20 cellular contexts compared by ENCODE assay signal in the genomic region with DNA sequence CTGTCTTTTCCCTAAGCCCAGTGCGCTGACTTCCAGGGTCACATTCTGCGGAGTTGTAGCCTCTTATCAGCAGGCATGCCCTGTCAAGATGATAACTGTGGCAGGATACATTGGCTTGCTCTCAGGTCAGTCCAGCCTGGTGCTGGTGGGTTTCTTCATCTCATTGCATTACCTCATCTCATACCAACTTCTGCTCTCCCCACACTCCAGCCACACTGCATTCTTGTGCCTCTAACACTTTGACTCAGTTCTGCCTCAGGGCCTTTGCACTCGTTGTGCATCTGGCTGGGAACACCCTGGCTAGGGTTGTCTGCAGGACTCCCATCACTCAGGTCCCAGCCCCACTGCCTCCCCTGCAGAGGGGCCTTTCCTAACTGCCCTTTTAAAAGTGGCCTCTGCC.
DNase-seq lines count a peak whose midpoint lies in the region; ATAC-seq and TF ChIP-seq lines count a peak whose summit lies in the region.
"Had no signal": no experiment of that assay in that cellular context is flagged by ENCODE, and none has a peak within 500 bp of the region (broad histone marks: within the 10 kb centered on the region; RNA-seq: fewer than 3 reads in every experiment).

No MANE protein-coding gene starts in this region.

- H3K4me3 ChIP-seq in ovary = no peak overlapping the region
- H3K4me3 ChIP-seq: colonic mucosa, GM12878, left lung had no signal

- TF ChIP-seq EP300 in ovary (IDR thresholded peaks at IDR 0.05) = no peak

- H3K36me3 ChIP-seq in ovary = no peaks in the 10 kb centered on the region
- H3K36me3 ChIP-seq: colonic mucosa, left lung had no signal

- H3K4me1 Mint-ChIP-seq in activated T-helper 17 cell treated with anti-CD3 and anti-CD28 coated beads, Interleukin-2, amount 50 U/mL, for 72 hours = peaks cover 57% of the 10 kb centered on the region

- H3K4me1 ChIP-seq in foreskin keratinocyte (peaks cover 13% of the 10 kb centered on the region), ovary (ENCODE audit: insufficient read depth) (no peaks in the 10 kb centered on the region)
- H3K4me1 ChIP-seq: colonic mucosa had no signal

- H3K27me3 ChIP-seq in foreskin keratinocyte (no peaks in the 10 kb centered on the region), ovary (no peaks in the 10 kb centered on the region)
- H3K27me3 ChIP-seq: colonic mucosa, left lung had no signal

- H3K27ac Mint-ChIP-seq in activated T-helper 17 cell treated with anti-CD3 and anti-CD28 coated beads, Interleukin-2, amount 50 U/mL, for 72 hours = no peak overlapping the region

- H3K9me3 ChIP-seq in ovary = no peaks in the 10 kb centered on the region
- H3K9me3 ChIP-seq: colonic mucosa, left lung had no signal

- H3K27me3 Mint-ChIP-seq in activated T-helper 17 cell treated with anti-CD3 and anti-CD28 coated beads, Interleukin-2, amount 50 U/mL, for 72 hours = no peaks in the 10 kb centered on the region

- WGBS in ovary, 3 donors = 78 to 88% (median 83%) methylated on average over 3 of the region's 3 CpGs

- TF ChIP-seq POLR2A in ovary (IDR thresholded peaks at IDR 0.05) = no peak

- TF ChIP-seq CTCF in foreskin keratinocyte (conservative IDR thresholded peaks at IDR 0.05) = no peak
- no peak for TF ChIP-seq CTCF in ovary (IDR thresholded peaks at IDR 0.05)

- peak; percentile 59 for DNase-seq in Daoy (ENCODE audit: low read depth)
- peak; percentile 89 for DNase-seq in ELF-1 (ENCODE audit: low read depth, low spot score)
- DNase-seq in foreskin keratinocyte = peak; percentile 67 to 87
- DNase-seq in GOT3 (lab: John Stamatoyannopoulos, UW) = no peak
- no peak for DNase-seq in ovary
- DNase-seq: activated CD4-positive, alpha-beta T cell treated with anti-CD3 and anti-CD28 coated beads for 4 hours; activated T-cell treated with anti-CD3 and anti-CD28 coated beads, Interleukin-2, amount 50 U/mL, for 1 hour; AML-193; anterior cingulate cortex; colonic mucosa; COR-L47; foreskin melanocyte; GDM1; KG1; left lung; NCI-H1048; stimulated activated CD4-positive, alpha-beta T cell treated with anti-CD3 and anti-CD28 coated beads, Interleukin-2, amount 100 ng/mL, for 24 hours had no signal

- H3K27ac ChIP-seq in foreskin keratinocyte (peak overlapping the region; percentile 1), ovary (no peak overlapping the region)
- H3K27ac ChIP-seq: colonic mucosa, left lung had no signal

- intact Hi-C loops in ovary (cut with DNase I) = loop anchor here in 2 of 4 donors (10.0 kb wide), 2 partner anchors 68 to 452 kb away; no protein-coding TSS in a partner anchor

- H3K36me3 Mint-ChIP-seq in activated T-helper 17 cell treated with anti-CD3 and anti-CD28 coated beads, Interleukin-2, amount 50 U/mL, for 72 hours (ENCODE audit: low read depth) = peaks cover 4% of the 10 kb centered on the region

- no peak for ATAC-seq in activated T-helper 17 cell treated with anti-CD3 and anti-CD28 coated beads, Interleukin-2, amount 50 U/mL, for 72 hours (replicated peaks)
- peak; percentile 33 for ATAC-seq in foreskin keratinocyte
- no peak for ATAC-seq in GM18498 (IDR thresholded peaks at IDR 0.05; ENCODE audit: unreplicated experiment)
- ATAC-seq: GM12878, left lung had no signal

- peak overlapping the region; percentile 45 for H3K4me3 Mint-ChIP-seq in activated T-helper 17 cell treated with anti-CD3 and anti-CD28 coated beads, Interleukin-2, amount 50 U/mL, for 72 hours

- H3K9me3 Mint-ChIP-seq in activated T-helper 17 cell treated with anti-CD3 and anti-CD28 coated beads, Interleukin-2, amount 50 U/mL, for 72 hours = peaks cover 10% of the 10 kb centered on the region

Comparison
In these comparisons a context has a peak if more than half of its experiments do, and no peak if none do; other contexts are left out.
1. DNase-seq: peak in Daoy (single experiment), ELF-1 (single experiment) and foreskin keratinocyte (2 of 2); none in GOT3 (single experiment) and ovary (0 of 5).